In the genomic region with DNA sequence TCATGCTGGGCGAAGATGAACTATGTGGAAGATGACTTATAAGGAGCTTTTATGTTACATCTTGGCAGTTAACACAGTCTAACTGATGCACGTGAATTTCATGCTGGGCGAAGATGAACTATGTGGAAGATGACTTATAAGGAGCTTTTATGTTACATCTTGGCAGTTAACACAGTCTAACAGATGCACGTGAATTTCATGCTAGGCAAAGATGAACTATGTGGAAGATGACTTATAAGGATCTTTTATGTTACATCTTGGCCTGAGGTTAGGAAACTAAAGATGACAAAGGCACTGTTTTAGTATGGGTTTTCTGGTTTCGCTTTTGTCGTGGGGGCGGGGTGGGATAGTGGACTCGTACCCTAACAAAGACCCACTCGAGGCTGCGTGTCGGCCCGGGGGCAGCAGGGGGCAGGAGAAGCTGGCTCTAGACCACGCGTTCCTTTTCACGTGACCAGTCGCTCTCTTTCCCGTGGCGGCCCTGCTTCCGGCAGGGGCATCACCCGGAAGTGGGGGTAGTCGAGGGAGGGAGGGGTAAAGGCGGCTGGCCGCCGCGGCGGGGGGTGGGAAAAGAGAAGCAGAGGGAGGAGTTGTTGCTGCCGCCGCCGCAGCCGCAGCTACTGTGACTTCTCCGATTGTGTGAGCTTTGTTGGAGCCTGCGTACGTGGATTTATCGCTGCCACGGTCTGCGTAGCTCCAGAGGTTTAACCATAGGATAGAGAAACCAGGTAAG, we compare ENCODE assay signal across 8 cellular contexts. TPM values are rescaled to one million over a fixed set of nuclear protein-coding genes. Genes with fewer than 3 reads are reported as not detected.
DNase-seq lines count a peak whose midpoint lies in the region; ATAC-seq and TF ChIP-seq lines count a peak whose summit lies in the region.

A gene (plus strand): TSS at position 586 of the 733 bp plus-strand sequence. CDS start 60,949 bp downstream, outside the sequence.

- H2AK5ac ChIP-seq in H9 (ENCODE audit: insufficient read length, low read length), result no peak within 1 kb of the TSS

- H3K23ac ChIP-seq in H9 (ENCODE audit: insufficient read length, low read depth, low read length), result no peak within 1 kb of the TSS

- H3K36me3 Mint-ChIP-seq in H9 (ENCODE audit: insufficient read depth in 1 of 3, low read depth in 3 of 3), result peaks cover 0 to 3% (median 0%) of the 10 kb centered on the region in 3 experiments; a peak in 1 of 7 replicates

- H3F3A ChIP-seq in Loucy (ENCODE audit: low read depth), result no peaks in the 10 kb centered on the region

- no peak within 1 kb of the TSS for H2BK15ac ChIP-seq in H9 (ENCODE audit: low read depth, low read length)

- H4K5ac ChIP-seq in H9 (ENCODE audit: insufficient read length, low read depth, low read length), result no peak within 1 kb of the TSS

- H3K79me2 ChIP-seq in H9 (ENCODE audit: insufficient read depth, low read length) (no peaks in the 10 kb centered on the region), Loucy (ENCODE audit: insufficient read depth, low read length) (peaks cover 17% of the 10 kb centered on the region)

- H3K18ac ChIP-seq in H9 (ENCODE audit: insufficient read length, low read depth, low read length), result no peak within 1 kb of the TSS

- H3K27me3 ChIP-seq in H9 (ENCODE audit: insufficient read depth, low read length), result no peaks in the 10 kb centered on the region
- H3K27me3 ChIP-seq in Loucy (ENCODE audit: insufficient read depth, low read length, poor library complexity, severe bottlenecking), result no peaks in the 10 kb centered on the region
- H3K27me3 ChIP-seq in foreskin keratinocyte, result no peaks in the 10 kb centered on the region
- H3K27me3 ChIP-seq in neuron (ENCODE audit: insufficient read depth, low read length), result no peaks in the 10 kb centered on the region

- H2BK12ac ChIP-seq in H9 (ENCODE audit: insufficient read length, low read depth, low read length), result no peak within 1 kb of the TSS

- H2BK20ac ChIP-seq in H9 (ENCODE audit: low read depth, low read length, poor library complexity, severe bottlenecking), result no peak within 1 kb of the TSS

- no peak within 1 kb of the TSS for H2BK5ac ChIP-seq in H9 (ENCODE audit: insufficient read length, low read length)

- H3K4ac ChIP-seq in H9 (ENCODE audit: low read depth, low read length), result no peak within 1 kb of the TSS

- H3K27ac Mint-ChIP-seq in H9, result peak within 1 kb of the TSS; percentile 28 to 96 (median 93)

- no peak within 1 kb of the TSS for H3K14ac ChIP-seq in H9 (ENCODE audit: insufficient read depth, low read length)

- H3K4me3 Mint-ChIP-seq in H9, result peak within 1 kb of the TSS; percentile 90 to 94

- H3K4me2 ChIP-seq in H9 (ENCODE audit: insufficient read depth, insufficient read length, low read length), result peak within 1 kb of the TSS; percentile 57
- H3K4me2 ChIP-seq in Loucy (ENCODE audit: low read depth, low read length, poor library complexity, severe bottlenecking), result peak within 1 kb of the TSS; percentile 87

- no CpG with 5 or more reads among the region's 36 CpGs for WGBS in H9 (ENCODE audit: extremely low coverage, insufficient read length, low lambda C conversion rate)

- peak; percentile 58 for DNase-seq in G401 (ENCODE audit: low spot score)
- DNase-seq in H9, result peak; percentile 87
- DNase-seq in activated effector memory CD4-positive, alpha-beta T cell treated with anti-CD3 and anti-CD28 coated beads, Interleukin-2, amount 50 U/mL, for 16 hours, result peak; percentile 96
- DNase-seq in foreskin keratinocyte, result peak; percentile 38 to 66
- DNase-seq in stromal cell of bone marrow (ENCODE audit: low read depth), result peak; percentile 72

- H2BK120ac ChIP-seq in H9 (ENCODE audit: low read depth, low read length, poor library complexity, severe bottlenecking), result no peak within 1 kb of the TSS

- no peaks in the 10 kb centered on the region for H3K9me2 ChIP-seq in Loucy (replicated peaks; ENCODE audit: low read depth, low read length)

- H3K79me1 ChIP-seq in H9 (ENCODE audit: insufficient read depth, low read depth, low read length, poor library complexity, severe bottlenecking), result no peaks in the 10 kb centered on the region

- no peaks in the 10 kb centered on the region; the same call in 1 of the 2 replicates for H3K27me3 Mint-ChIP-seq in H9 (ENCODE audit: low read depth)

- peak within 1 kb of the TSS; percentile 38 for H3K9ac ChIP-seq in H9 (ENCODE audit: extremely low read depth, insufficient read length, low read length)
- H3K9ac ChIP-seq in Loucy (ENCODE audit: low read depth, low read length, poor library complexity, severe bottlenecking), result peak within 1 kb of the TSS; percentile 81

- no peak within 1 kb of the TSS for H4K91ac ChIP-seq in H9 (ENCODE audit: insufficient read length, low read depth, low read length)

- no peaks in the 10 kb centered on the region for H3K23me2 ChIP-seq in H9 (ENCODE audit: insufficient read length, low read depth, low read length, poor library complexity, severe bottlenecking)

- in situ Hi-C loops in G401 (cut with HindIII; ENCODE audit: low sequenced_read_pairs), result no loop called here

- H3K36me3 ChIP-seq in Loucy (ENCODE audit: insufficient read depth, low read length) (no peaks in the 10 kb centered on the region), neuron (ENCODE audit: insufficient read depth, low read length) (no peaks in the 10 kb centered on the region)

- peak; percentile 95 for ATAC-seq in foreskin keratinocyte

- H3K9me3 Mint-ChIP-seq in H9, result peaks cover 42% of the 10 kb centered on the region in 2 experiments

- no peak within 1 kb of the TSS for H3K27ac ChIP-seq in H9 (ENCODE audit: insufficient read length, low read depth, low read length)
- H3K27ac ChIP-seq in foreskin keratinocyte, result peak within 1 kb of the TSS; percentile 67

- H2AFZ ChIP-seq in H9 (ENCODE audit: low read length), result no peak within 1 kb of the TSS
- peak within 1 kb of the TSS; percentile 98 for H2AFZ ChIP-seq in Loucy (ENCODE audit: low read length)
- H2AFZ ChIP-seq in neuron (ENCODE audit: low read depth, low read length), result peak within 1 kb of the TSS; percentile 37

- H3K4me1 Mint-ChIP-seq in H9, result peaks cover 2 to 5% of the 10 kb centered on the region in 2 experiments; a peak in 3 of 4 replicates

- H3K4me1 ChIP-seq in H9 (ENCODE audit: insufficient read depth, low read length) (no peaks in the 10 kb centered on the region), Loucy (ENCODE audit: insufficient read depth, low read length, poor library complexity, severe bottlenecking) (peaks cover 8% of the 10 kb centered on the region), foreskin keratinocyte (peaks cover 3% of the 10 kb centered on the region), neuron (ENCODE audit: insufficient read depth, low read length) (peaks cover 6% of the 10 kb centered on the region)

- H4K20me1 ChIP-seq in H9 (ENCODE audit: control insufficient read depth, insufficient read depth, insufficient read length), result no peaks in the 10 kb centered on the region
- no peaks in the 10 kb centered on the region for H4K20me1 ChIP-seq in Loucy (ENCODE audit: insufficient read depth, low read length, poor library complexity, severe bottlenecking)

- TF ChIP-seq CTCF in H9 (conservative IDR thresholded peaks at IDR 0.05) (peak; percentile 41; the same call in 2 of the 3 replicates), Loucy (conservative IDR thresholded peaks at IDR 0.05; ENCODE audit: low read length) (peak; percentile 47), foreskin keratinocyte (conservative IDR thresholded peaks at IDR 0.05) (peak; percentile 64)

- H3K4me3 ChIP-seq in Loucy (ENCODE audit: low read length, poor library complexity, severe bottlenecking) (peak within 1 kb of the TSS; percentile 92), neuron (ENCODE audit: low read length) (peak within 1 kb of the TSS; percentile 83)

- H3K56ac ChIP-seq in H9 (ENCODE audit: insufficient read length, low read depth, low read length), result no peak within 1 kb of the TSS

- peak; percentile 63 for TF ChIP-seq POLR2A in Raji (IDR thresholded peaks at IDR 0.05; ENCODE audit: insufficient read depth, low read depth, low read length)

- H4K8ac ChIP-seq in H9 (replicated peaks; ENCODE audit: insufficient read length, low read depth, low read length), result no peak within 1 kb of the TSS

- H3K9me3 ChIP-seq in H9 (ENCODE audit: control insufficient read depth, low read depth, low read length) (no peaks in the 10 kb centered on the region), Loucy (ENCODE audit: insufficient read depth, low read depth, low read length) (no peaks in the 10 kb centered on the region), neuron (ENCODE audit: low read length) (no peaks in the 10 kb centered on the region)

- H3T11ph ChIP-seq in H9 (ENCODE audit: low read length), result no peak within 1 kb of the TSS

RNA-seq across cellular contexts. Expression of the gene that starts here (rescaled TPM):
- total RNA-seq in G401 (2014; rRNA removed; shearing (Covaris generic)), result 1.4 and 5.2 TPM in 2 replicates
- total RNA-seq in H9 (2021) (2.1 and 2.2 TPM in 2 replicates), foreskin keratinocyte (3.8 and 3.9 TPM in 2 replicates)
- polyA plus RNA-seq in foreskin keratinocyte, result 0.51 and 0.53 TPM in 2 replicates
